In genomic region chr11:31875861-31876625, GRCh38 we compare ENCODE assay signal across 23 cellular contexts.
DNase-seq lines count a peak whose midpoint lies in the region; ATAC-seq and TF ChIP-seq lines count a peak whose summit lies in the region.
"Had no signal": no experiment of that assay in that cellular context is flagged by ENCODE, and none has a peak within 500 bp of the region (broad histone marks: within the 10 kb centered on the region; RNA-seq: fewer than 3 reads in every experiment).

No MANE protein-coding gene starts in this region.

- H3K4me1 Mint-ChIP-seq in progenitor cell of endocrine pancreas (ENCODE audit: low read depth), result peaks cover 17% of the 10 kb centered on the region
- H3K4me1 Mint-ChIP-seq: CD14-positive monocyte; stimulated activated effector memory CD8-positive, alpha-beta T cell treated with anti-CD3 and anti-CD28 coated beads, Interleukin-12 subunit alpha, Interleukin-12 subunit beta, amount 100 ng/mL, for 72 hours had no signal

- no peaks in the 10 kb centered on the region for H3K9me3 ChIP-seq in HUES64 (ENCODE audit: insufficient read depth, low read depth, low read length)
- H3K9me3 ChIP-seq: pancreas, suprapubic skin had no signal

- TF ChIP-seq CTCF in progenitor cell of endocrine pancreas (IDR thresholded peaks at IDR 0.05; ENCODE audit: unreplicated experiment), result no peak
- no peak for TF ChIP-seq CTCF in coronary artery (IDR thresholded peaks at IDR 0.05)

- 70% methylated on average over 14 of the region's 14 CpGs for WGBS in HUES64

- DNase-seq in astrocyte of the hippocampus (ENCODE audit: low read depth, low spot score), result peak; percentile 76
- DNase-seq in iPS-NIHi7 (ENCODE audit: extremely low spot score), result peak; percentile 49
- DNase-seq in progenitor cell of endocrine pancreas (ENCODE audit: low spot score, unreplicated experiment), result peak; percentile 12
- no peak for DNase-seq in T-helper 2 cell
- DNase-seq in coronary artery (ENCODE audit: low spot score), result no peak
- DNase-seq: activated CD4-positive, CD25-positive, alpha-beta regulatory T cell treated with anti-CD3 and anti-CD28 coated beads, Interleukin-2, amount 50 U/mL, for 72 hours; activated CD8-positive, alpha-beta memory T cell treated with anti-CD3 and anti-CD28 coated beads for 24 hours; activated naive CD4-positive, alpha-beta T cell treated with anti-CD3 and anti-CD28 coated beads for 36 hours; activated T-cell treated with anti-CD3 and anti-CD28 coated beads, Interleukin-2, amount 50 U/mL, for 24 hours; amniotic stem cell; EL; H7; NCI-H1417; NCI-H69; pancreas; sigmoid colon had no signal

- H3K4me3 ChIP-seq in HUES64 (ENCODE audit: low read length) (no peak overlapping the region), coronary artery (no peak overlapping the region)
- H3K4me3 ChIP-seq: pancreas, sigmoid colon, suprapubic skin had no signal

- no peaks in the 10 kb centered on the region for H3K36me3 Mint-ChIP-seq in progenitor cell of endocrine pancreas (ENCODE audit: insufficient read depth)
- H3K36me3 Mint-ChIP-seq: CD14-positive monocyte; stimulated activated effector memory CD8-positive, alpha-beta T cell treated with anti-CD3 and anti-CD28 coated beads, Interleukin-12 subunit alpha, Interleukin-12 subunit beta, amount 100 ng/mL, for 72 hours had no signal

- H3K27ac Mint-ChIP-seq in progenitor cell of endocrine pancreas, result peak overlapping the region; percentile 87
- H3K27ac Mint-ChIP-seq: activated naive CD4-positive, alpha-beta T cell treated with anti-CD3 and anti-CD28 coated beads for 36 hours; activated T-cell treated with anti-CD3 and anti-CD28 coated beads, Interleukin-2, amount 50 U/mL, for 24 hours; stimulated activated effector memory CD8-positive, alpha-beta T cell treated with anti-CD3 and anti-CD28 coated beads, Interleukin-12 subunit alpha, Interleukin-12 subunit beta, amount 100 ng/mL, for 72 hours had no signal

- H3K27ac ChIP-seq in HUES64 (ENCODE audit: low read depth, low read length) (peak overlapping the region; percentile 27), coronary artery (no peak overlapping the region)
- H3K27ac ChIP-seq: HL-60, pancreas, sigmoid colon, suprapubic skin had no signal

- H3K4me1 ChIP-seq in HUES64 (ENCODE audit: insufficient read depth, low read length), result peaks cover 37% of the 10 kb centered on the region
- H3K4me1 ChIP-seq: pancreas had no signal

- H3K36me3 ChIP-seq in HUES64 (ENCODE audit: insufficient read depth, low read length), result no peaks in the 10 kb centered on the region
- H3K36me3 ChIP-seq: pancreas, sigmoid colon, suprapubic skin had no signal

- ATAC-seq in activated CD4-positive, CD25-positive, alpha-beta regulatory T cell treated with anti-CD3 and anti-CD28 coated beads, Interleukin-2, amount 50 U/mL, for 24 hours, result no peak
- ATAC-seq: pancreas; Right ventricle myocardium inferior; stimulated activated effector memory CD8-positive, alpha-beta T cell treated with anti-CD3 and anti-CD28 coated beads, Interleukin-12 subunit alpha, Interleukin-12 subunit beta, amount 100 ng/mL, for 72 hours had no signal

- no peaks in the 10 kb centered on the region for H3K9me3 Mint-ChIP-seq in progenitor cell of endocrine pancreas (ENCODE audit: low read depth)
- H3K9me3 Mint-ChIP-seq: activated naive CD4-positive, alpha-beta T cell treated with anti-CD3 and anti-CD28 coated beads for 36 hours; activated T-cell treated with anti-CD3 and anti-CD28 coated beads, Interleukin-2, amount 50 U/mL, for 24 hours; stimulated activated effector memory CD8-positive, alpha-beta T cell treated with anti-CD3 and anti-CD28 coated beads, Interleukin-12 subunit alpha, Interleukin-12 subunit beta, amount 100 ng/mL, for 72 hours had no signal

- peaks cover 9% of the 10 kb centered on the region for H3K27me3 ChIP-seq in HUES64 (ENCODE audit: insufficient read depth, low read length)

- H3K27me3 Mint-ChIP-seq in progenitor cell of endocrine pancreas, result peaks cover 42% of the 10 kb centered on the region

- no peak overlapping the region; the same call in 1 of the 2 replicates for H3K9ac ChIP-seq in HUES64 (ENCODE audit: low read depth, low read length)

- H3K4me3 Mint-ChIP-seq in progenitor cell of endocrine pancreas (ENCODE audit: low read depth), result no peak overlapping the region
- H3K4me3 Mint-ChIP-seq: activated naive CD4-positive, alpha-beta T cell treated with anti-CD3 and anti-CD28 coated beads for 36 hours; activated T-cell treated with anti-CD3 and anti-CD28 coated beads, Interleukin-2, amount 50 U/mL, for 24 hours; CD14-positive monocyte; stimulated activated effector memory CD8-positive, alpha-beta T cell treated with anti-CD3 and anti-CD28 coated beads, Interleukin-12 subunit alpha, Interleukin-12 subunit beta, amount 100 ng/mL, for 72 hours had no signal

Comparison
In these comparisons a context has a peak if more than half of its experiments do, and no peak if none do; other contexts are left out.
1. DNase-seq: peak in astrocyte of the hippocampus (single experiment), iPS-NIHi7 (single experiment) and progenitor cell of endocrine pancreas (single experiment); none in T-helper 2 cell (0 of 5) and coronary artery (single experiment).